In the genomic region with DNA sequence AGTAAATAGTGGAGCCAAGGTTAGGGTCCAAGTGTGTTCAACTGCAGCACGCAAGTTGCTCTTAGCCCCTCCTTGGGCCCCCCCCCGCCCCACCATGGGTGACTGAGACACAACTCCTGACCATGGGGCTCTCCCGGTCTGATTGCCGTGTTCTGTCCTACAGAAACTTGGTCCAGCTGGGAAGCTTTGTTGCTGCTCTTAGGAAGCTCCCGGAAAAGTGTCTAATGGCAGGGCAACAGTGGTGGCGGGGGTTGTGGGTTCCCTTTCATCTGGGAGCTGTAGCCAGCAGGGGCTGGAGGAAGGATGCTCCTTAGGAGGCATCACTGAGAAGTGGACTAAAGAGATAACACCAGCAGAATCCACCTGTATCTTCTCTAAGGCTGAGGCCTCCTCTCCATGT, we compare ENCODE assay signal across 15 cellular contexts.
DNase-seq lines count a peak whose midpoint lies in the region; ATAC-seq and TF ChIP-seq lines count a peak whose summit lies in the region.
"Had no signal": no experiment of that assay in that cellular context is flagged by ENCODE, and none has a peak within 500 bp of the region (broad histone marks: within the 10 kb centered on the region; RNA-seq: fewer than 3 reads in every experiment).

No MANE protein-coding gene starts in this region.

- H3K23ac ChIP-seq in H9 (ENCODE audit: insufficient read length, low read depth, low read length): no peak overlapping the region

- H3K27ac Mint-ChIP-seq in activated CD4-positive, alpha-beta T cell treated with anti-CD3 and anti-CD28 coated beads, Interleukin-2, amount 10 ng/mL, durations not matched to agents 24 days and 14 days: no peak overlapping the region
- no peak overlapping the region for H3K27ac Mint-ChIP-seq in activated CD4-positive, alpha-beta T cell treated with anti-CD3 and anti-CD28 coated beads, Interleukin-2, amount 10 ng/mL, durations not matched to agents 7 days and 5 days
- no peak overlapping the region for H3K27ac Mint-ChIP-seq in H9
- H3K27ac Mint-ChIP-seq: CD14-positive monocyte; CD4-positive, alpha-beta memory T cell had no signal

- no peak overlapping the region for H3K18ac ChIP-seq in H9 (ENCODE audit: insufficient read length, low read depth, low read length)

- H3K36me3 ChIP-seq in esophagus muscularis mucosa: no peaks in the 10 kb centered on the region
- H3K36me3 ChIP-seq: BLaER1 had no signal

- no peak overlapping the region for H3K4ac ChIP-seq in H9 (ENCODE audit: low read depth, low read length)

- no peak overlapping the region for H2AK5ac ChIP-seq in H9 (ENCODE audit: insufficient read length, low read length)

- intact Hi-C loops in activated CD4-positive, alpha-beta T cell treated with anti-CD3 and anti-CD28 coated beads, Interleukin-2, amount 10 ng/mL, durations not matched to agents 24 days and 14 days (cut with micrococcal nuclease): no loop called here
- intact Hi-C loops in esophagus muscularis mucosa (cut with DNase I) (no loop called here), posterior vena cava (cut with DNase I) (no loop called here)

- no peaks in the 10 kb centered on the region for H3K79me2 ChIP-seq in H9 (ENCODE audit: insufficient read depth, low read length)

- H2BK12ac ChIP-seq in H9 (ENCODE audit: insufficient read length, low read depth, low read length): no peak overlapping the region

- no peak overlapping the region for H3K4me3 ChIP-seq in esophagus muscularis mucosa
- H3K4me3 ChIP-seq: A549, BLaER1 had no signal

- no peaks in the 10 kb centered on the region for H3K9me3 Mint-ChIP-seq in activated CD4-positive, alpha-beta T cell treated with anti-CD3 and anti-CD28 coated beads, Interleukin-2, amount 10 ng/mL, durations not matched to agents 24 days and 14 days
- no peaks in the 10 kb centered on the region for H3K9me3 Mint-ChIP-seq in activated CD4-positive, alpha-beta T cell treated with anti-CD3 and anti-CD28 coated beads, Interleukin-2, amount 10 ng/mL, durations not matched to agents 7 days and 5 days
- H3K9me3 Mint-ChIP-seq in H9: no peaks in the 10 kb centered on the region; a peak in 1 of 5 replicates
- H3K9me3 Mint-ChIP-seq: CD4-positive, alpha-beta memory T cell had no signal

- no peak overlapping the region for H2BK15ac ChIP-seq in H9 (ENCODE audit: low read depth, low read length)

- H3K14ac ChIP-seq in H9 (ENCODE audit: insufficient read depth, low read length): no peak overlapping the region; the same call in 1 of the 2 replicates

- no peak overlapping the region for H2BK5ac ChIP-seq in H9 (ENCODE audit: insufficient read length, low read length)

- H3K9me3 ChIP-seq in H9 (ENCODE audit: control insufficient read depth, low read depth, low read length) (no peaks in the 10 kb centered on the region), esophagus muscularis mucosa (no peaks in the 10 kb centered on the region)
- H3K9me3 ChIP-seq: A549, BLaER1 had no signal

- H2BK20ac ChIP-seq in H9 (ENCODE audit: low read depth, low read length, poor library complexity, severe bottlenecking): no peak overlapping the region

- H3K27me3 ChIP-seq in H9 (ENCODE audit: insufficient read depth, low read length) (no peaks in the 10 kb centered on the region), esophagus muscularis mucosa (no peaks in the 10 kb centered on the region)
- H3K27me3 ChIP-seq: BLaER1 had no signal

- H4K5ac ChIP-seq in H9 (ENCODE audit: insufficient read length, low read depth, low read length): no peak overlapping the region

- TF ChIP-seq EP300 in esophagus muscularis mucosa (IDR thresholded peaks at IDR 0.05): no peak

- DNase-seq in activated CD4-positive, alpha-beta T cell treated with anti-CD3 and anti-CD28 coated beads, Interleukin-2, amount 10 ng/mL, durations not matched to agents 24 days and 14 days: peak; percentile 42
- no peak for DNase-seq in activated CD4-positive, alpha-beta T cell treated with anti-CD3 and anti-CD28 coated beads, Interleukin-2, amount 10 ng/mL, durations not matched to agents 7 days and 5 days
- DNase-seq in H9: peak; percentile 20
- peak; percentile 74 for DNase-seq in esophagus muscularis mucosa (ENCODE audit: extremely low spot score)
- DNase-seq in posterior vena cava (ENCODE audit: low spot score): peak; percentile 42
- no peak for DNase-seq in epidermal melanocyte (ENCODE audit: insufficient read length, low spot score)
- no peak for DNase-seq in HT-29 (ENCODE audit: low spot score)
- DNase-seq: CD4-positive, alpha-beta memory T cell; GF-D8; HCEC 1CT had no signal

- H4K8ac ChIP-seq in H9 (replicated peaks; ENCODE audit: insufficient read length, low read depth, low read length): no peak overlapping the region

- H3K56ac ChIP-seq in H9 (ENCODE audit: insufficient read length, low read depth, low read length): no peak overlapping the region

- no peak overlapping the region for H3K4me3 Mint-ChIP-seq in activated CD4-positive, alpha-beta T cell treated with anti-CD3 and anti-CD28 coated beads, Interleukin-2, amount 10 ng/mL, durations not matched to agents 24 days and 14 days
- no peak overlapping the region for H3K4me3 Mint-ChIP-seq in activated CD4-positive, alpha-beta T cell treated with anti-CD3 and anti-CD28 coated beads, Interleukin-2, amount 10 ng/mL, durations not matched to agents 7 days and 5 days
- H3K4me3 Mint-ChIP-seq in H9: no peak overlapping the region
- H3K4me3 Mint-ChIP-seq: CD14-positive monocyte; CD4-positive, alpha-beta memory T cell had no signal

- no peaks in the 10 kb centered on the region for H3K27me3 Mint-ChIP-seq in activated CD4-positive, alpha-beta T cell treated with anti-CD3 and anti-CD28 coated beads, Interleukin-2, amount 10 ng/mL, durations not matched to agents 24 days and 14 days
- H3K27me3 Mint-ChIP-seq in activated CD4-positive, alpha-beta T cell treated with anti-CD3 and anti-CD28 coated beads, Interleukin-2, amount 10 ng/mL, durations not matched to agents 7 days and 5 days: no peaks in the 10 kb centered on the region
- H3K27me3 Mint-ChIP-seq in H9 (ENCODE audit: low read depth): peaks cover 2% of the 10 kb centered on the region

- H3K4me2 ChIP-seq in H9 (ENCODE audit: insufficient read depth, insufficient read length, low read length): no peak overlapping the region
- H3K4me2 ChIP-seq: A549 had no signal

- H3K4me1 ChIP-seq in H9 (ENCODE audit: insufficient read depth, low read length) (no peaks in the 10 kb centered on the region), esophagus muscularis mucosa (no peaks in the 10 kb centered on the region)
- H3K4me1 ChIP-seq: A549 had no signal

- H3K27ac ChIP-seq in H9 (ENCODE audit: insufficient read length, low read depth, low read length) (no peak overlapping the region), esophagus muscularis mucosa (replicated peaks in 1 of 4) (no peak overlapping the region)
- H3K27ac ChIP-seq: 22Rv1, A549, BLaER1 had no signal

- ATAC-seq in HG02571 (IDR thresholded peaks at IDR 0.05; ENCODE audit: unreplicated experiment): no peak

- no peaks in the 10 kb centered on the region for H3K4me1 Mint-ChIP-seq in activated CD4-positive, alpha-beta T cell treated with anti-CD3 and anti-CD28 coated beads, Interleukin-2, amount 10 ng/mL, durations not matched to agents 24 days and 14 days
- no peaks in the 10 kb centered on the region for H3K4me1 Mint-ChIP-seq in activated CD4-positive, alpha-beta T cell treated with anti-CD3 and anti-CD28 coated beads, Interleukin-2, amount 10 ng/mL, durations not matched to agents 7 days and 5 days
- H3K4me1 Mint-ChIP-seq in H9: peaks cover 3 to 5% of the 10 kb centered on the region in 2 experiments
- H3K4me1 Mint-ChIP-seq: CD14-positive monocyte; CD4-positive, alpha-beta memory T cell had no signal

- no peaks in the 10 kb centered on the region for H3K79me1 ChIP-seq in H9 (ENCODE audit: insufficient read depth, low read depth, low read length, poor library complexity, severe bottlenecking)

- H2AFZ ChIP-seq in H9 (ENCODE audit: low read length): no peak overlapping the region

- H2BK120ac ChIP-seq in H9 (ENCODE audit: low read depth, low read length, poor library complexity, severe bottlenecking): no peak overlapping the region

- no peaks in the 10 kb centered on the region for H4K20me1 ChIP-seq in H9 (ENCODE audit: control insufficient read depth, insufficient read depth, insufficient read length)
- H4K20me1 ChIP-seq: BLaER1 had no signal

- no CpG with 5 or more reads among the region's 6 CpGs for WGBS in H9 (ENCODE audit: extremely low coverage, insufficient read length, low lambda C conversion rate)
- WGBS in esophagus muscularis mucosa: 98% methylated on average over 6 of the region's 6 CpGs

- POLR2A ChIA-PET in activated CD4-positive, alpha-beta T cell treated with anti-CD3 and anti-CD28 coated beads, Interleukin-2, amount 10 ng/mL, durations not matched to agents 7 days and 5 days (lab: Charles Lee): no interaction called here

- CTCF ChIA-PET in activated CD4-positive, alpha-beta T cell treated with anti-CD3 and anti-CD28 coated beads, Interleukin-2, amount 10 ng/mL, durations not matched to agents 7 days and 5 days (lab: Charles Lee): interaction anchor here (1.0 kb wide), 1 partner anchor 12 kb away, joined by 3 read pairs; no protein-coding TSS in a partner anchor

- H3T11ph ChIP-seq in H9 (ENCODE audit: low read length): no peak overlapping the region

- H4K91ac ChIP-seq in H9 (ENCODE audit: insufficient read length, low read depth, low read length): no peak overlapping the region

- H3K36me3 Mint-ChIP-seq in activated CD4-positive, alpha-beta T cell treated with anti-CD3 and anti-CD28 coated beads, Interleukin-2, amount 10 ng/mL, durations not matched to agents 24 days and 14 days (ENCODE audit: low read depth): no peaks in the 10 kb centered on the region
- no peaks in the 10 kb centered on the region for H3K36me3 Mint-ChIP-seq in activated CD4-positive, alpha-beta T cell treated with anti-CD3 and anti-CD28 coated beads, Interleukin-2, amount 10 ng/mL, durations not matched to agents 7 days and 5 days (ENCODE audit: low read depth)
- H3K36me3 Mint-ChIP-seq in H9 (ENCODE audit: insufficient read depth in 1 of 3, low read depth in 3 of 3): no peaks in the 10 kb centered on the region; a peak in 1 of 7 replicates
- H3K36me3 Mint-ChIP-seq: CD14-positive monocyte; CD4-positive, alpha-beta memory T cell had no signal

- no peak for TF ChIP-seq POLR2A in esophagus muscularis mucosa (IDR thresholded peaks at IDR 0.05; ENCODE audit: low read depth)

- no peak overlapping the region for H3K9ac ChIP-seq in H9 (ENCODE audit: extremely low read depth, insufficient read length, low read length)
- H3K9ac ChIP-seq: BLaER1 had no signal

- TF ChIP-seq CTCF in H9 (conservative IDR thresholded peaks at IDR 0.05) (no peak), esophagus muscularis mucosa (IDR thresholded peaks at IDR 0.05) (no peak)

- H3K23me2 ChIP-seq in H9 (ENCODE audit: insufficient read length, low read depth, low read length, poor library complexity, severe bottlenecking): no peaks in the 10 kb centered on the region

Comparison
In these comparisons a context has a peak if more than half of its experiments do, and no peak if none do; other contexts are left out.
1. DNase-seq: peak in activated CD4-positive, alpha-beta T cell treated with anti-CD3 and anti-CD28 coated beads, Interleukin-2, amount 10 ng/mL, durations not matched to agents 24 days and 14 days (single experiment), H9 (single experiment), esophagus muscularis mucosa (single experiment) and posterior vena cava (single experiment); none in activated CD4-positive, alpha-beta T cell treated with anti-CD3 and anti-CD28 coated beads, Interleukin-2, amount 10 ng/mL, durations not matched to agents 7 days and 5 days (single experiment), epidermal melanocyte (single experiment) and HT-29 (single experiment).